In genomic region chr9:134049772-134050588, GRCh38 we compare ENCODE assay signal across 12 cellular contexts.
"Had no signal": no experiment of that assay in that cellular context is flagged by ENCODE, and none has a peak within 500 bp of the region (broad histone marks: within the 10 kb centered on the region; RNA-seq: fewer than 3 reads in every experiment).

No MANE protein-coding gene starts in this region.

- H3K27ac ChIP-seq: gastroesophageal sphincter, testis had no signal

- H3K27ac Mint-ChIP-seq: activated naive CD4-positive, alpha-beta T cell treated with anti-CD3 and anti-CD28 coated beads, Interleukin-2, amount 10 ng/mL, durations not matched to agents 7 days and 5 days had no signal

- H3K9me3 Mint-ChIP-seq: activated naive CD4-positive, alpha-beta T cell treated with anti-CD3 and anti-CD28 coated beads, Interleukin-2, amount 10 ng/mL, durations not matched to agents 7 days and 5 days had no signal

- H3K9me3 ChIP-seq: gastroesophageal sphincter, testis had no signal

- H3K4me1 Mint-ChIP-seq: activated naive CD4-positive, alpha-beta T cell treated with anti-CD3 and anti-CD28 coated beads, Interleukin-2, amount 10 ng/mL, durations not matched to agents 7 days and 5 days had no signal

- H3K27me3 Mint-ChIP-seq: activated naive CD4-positive, alpha-beta T cell treated with anti-CD3 and anti-CD28 coated beads, Interleukin-2, amount 10 ng/mL, durations not matched to agents 7 days and 5 days had no signal

- H3K27me3 ChIP-seq: gastroesophageal sphincter, testis had no signal

- H3K4me3 ChIP-seq: gastroesophageal sphincter, skin epidermis, testis had no signal

- DNase-seq: activated CD4-positive, alpha-beta T cell treated with anti-CD3 and anti-CD28 coated beads for 1 hour; activated CD4-positive, alpha-beta T cell treated with anti-CD3 and anti-CD28 coated beads, Interleukin-2, amount 50 U/mL, for 4 hours; activated naive CD4-positive, alpha-beta T cell treated with anti-CD3 and anti-CD28 coated beads, Interleukin-2, amount 10 ng/mL, durations not matched to agents 7 days and 5 days; erythroblast; islet precursor cell; stimulated activated CD4-positive, alpha-beta T cell treated with anti-CD3 and anti-CD28 coated beads, Interleukin-4, amount 100 ng/mL, for 4 hours; stimulated activated CD8-positive, alpha-beta memory T cell treated with anti-CD3 and anti-CD28 coated beads, Interleukin-4, amount 100 ng/mL, for 48 hours; stimulated activated naive CD8-positive, alpha-beta T cell treated with anti-CD3 and anti-CD28 coated beads, Interleukin-15, Interleukin-2, amounts not matched to agents 100 U/mL and 50 U/mL, for 24 hours had no signal

- H3K4me3 Mint-ChIP-seq: activated naive CD4-positive, alpha-beta T cell treated with anti-CD3 and anti-CD28 coated beads, Interleukin-2, amount 10 ng/mL, durations not matched to agents 7 days and 5 days had no signal

- ATAC-seq: gastroesophageal sphincter; SK-N-SH treated with all-trans-retinoic acid at 6 μM for 48 hours; stimulated activated naive CD8-positive, alpha-beta T cell treated with anti-CD3 and anti-CD28 coated beads, Interleukin-15, Interleukin-2, amounts not matched to agents 100 U/mL and 50 U/mL, for 24 hours had no signal
